1 cellular context compared by ENCODE assay signal in genomic region chrX:150548684-150549083, GRCh38.
TF ChIP-seq lines count a peak whose summit lies in the region.

No MANE protein-coding gene starts in this region.

TF ChIP-seq in WTC11, 78 proteins besides CTCF, POLR2A, EP300 and RAD21 (continued from another document):
- no peak for TF ChIP-seq STAT6 (CRISPR knock-in tag; conservative IDR thresholded peaks at IDR 0.05; ENCODE audit: low read depth)
